11 cellular contexts compared by ENCODE assay signal in genomic region chr15:99421172-99421656, GRCh38.
DNase-seq lines count a peak whose midpoint lies in the region; ATAC-seq and TF ChIP-seq lines count a peak whose summit lies in the region.
"Had no signal": no experiment of that assay in that cellular context is flagged by ENCODE, and none has a peak within 500 bp of the region (broad histone marks: within the 10 kb centered on the region; RNA-seq: fewer than 3 reads in every experiment).

No MANE protein-coding gene starts in this region.

- H3K4me1 ChIP-seq in transverse colon: peaks cover 0 to 25% (median 10%) of the 10 kb centered on the region in 4 donors
- H3K4me1 ChIP-seq: breast epithelium had no signal

- TF ChIP-seq CTCF in transverse colon (IDR thresholded peaks at IDR 0.05): no peak

- H3K27me3 Mint-ChIP-seq in activated CD8-positive, alpha-beta T cell treated with anti-CD3 and anti-CD28 coated beads, Interleukin-2, amount 10 ng/mL, durations not matched to agents 7 days and 5 days (ENCODE audit: low read depth): peaks cover 5% of the 10 kb centered on the region

- no peak overlapping the region for H3K27ac ChIP-seq in transverse colon
- H3K27ac ChIP-seq: breast epithelium, vagina had no signal

- peaks cover 6% of the 10 kb centered on the region for H3K36me3 Mint-ChIP-seq in activated CD8-positive, alpha-beta T cell treated with anti-CD3 and anti-CD28 coated beads, Interleukin-2, amount 10 ng/mL, durations not matched to agents 7 days and 5 days (ENCODE audit: low read depth)

- peaks cover 50% of the 10 kb centered on the region for H3K4me1 Mint-ChIP-seq in activated CD8-positive, alpha-beta T cell treated with anti-CD3 and anti-CD28 coated beads, Interleukin-2, amount 10 ng/mL, durations not matched to agents 7 days and 5 days (ENCODE audit: low read depth)

- no peaks in the 10 kb centered on the region for H3K9me3 Mint-ChIP-seq in activated CD8-positive, alpha-beta T cell treated with anti-CD3 and anti-CD28 coated beads, Interleukin-2, amount 10 ng/mL, durations not matched to agents 7 days and 5 days (ENCODE audit: insufficient read depth)

- DNase-seq in NCI-H82 (lab: John Stamatoyannopoulos, UW) (peak; percentile 41), NCI-H82 treated with DMSO at 0.1 percent for 48 hours (lab: John Stamatoyannopoulos, UW; ENCODE audit: unreplicated experiment) (no peak), fibroblast of peridontal ligament (ENCODE audit: extremely low read depth) (peak; percentile 23), transverse colon (no peak), NCI-H524 (lab: John Stamatoyannopoulos, UW) (no peak)
- peak; percentile 65 for DNase-seq in activated CD8-positive, alpha-beta T cell treated with anti-CD3 and anti-CD28 coated beads, Interleukin-2, amount 10 ng/mL, durations not matched to agents 7 days and 5 days
- DNase-seq in stimulated activated CD8-positive, alpha-beta memory T cell treated with anti-CD3 and anti-CD28 coated beads, Interleukin-2, amount 100 ng/mL, for 1 hour (ENCODE audit: low read depth in 2 of 2): peak; percentile 20 to 22
- DNase-seq: glutamatergic neuron had no signal

- H3K4me3 ChIP-seq in transverse colon: no peak overlapping the region
- H3K4me3 ChIP-seq: breast epithelium, vagina had no signal

- intact Hi-C loops in transverse colon (cut with DNase I; ENCODE audit: low total_unique reads): no loop called here

- peak; percentile 44 for ATAC-seq in activated CD8-positive, alpha-beta T cell treated with anti-CD3 and anti-CD28 coated beads, Interleukin-2, amount 10 ng/mL, durations not matched to agents 7 days and 5 days
- no peak for ATAC-seq in HG03442 (IDR thresholded peaks at IDR 0.05; ENCODE audit: unreplicated experiment)

- no peak for TF ChIP-seq POLR2A in transverse colon (IDR thresholded peaks at IDR 0.05)

- peak overlapping the region; percentile 71 for H3K27ac Mint-ChIP-seq in activated CD8-positive, alpha-beta T cell treated with anti-CD3 and anti-CD28 coated beads, Interleukin-2, amount 10 ng/mL, durations not matched to agents 7 days and 5 days

- whole genome bisulfite sequencing in transverse colon (ENCODE audit: low coverage in 1 of 2), 2 donors: 5% methylated on average over 6 of the region's 6 CpGs; no CpG with 5 or more reads in 1 of the 2 donors

- no peaks in the 10 kb centered on the region for H3K36me3 ChIP-seq in transverse colon
- H3K36me3 ChIP-seq: breast epithelium, vagina had no signal

- no peak for TF ChIP-seq EP300 in transverse colon (IDR thresholded peaks at IDR 0.05; ENCODE audit: low read depth)

- in situ Hi-C loops in transverse colon (cut with MboI; ENCODE audit: low pct_ligation_motif_present in 1 of 4, low pct_unique_long_range_greater_than_20kb in 1 of 4, low sequenced_read_pairs in 3 of 4): loop anchor here in 1 of 4 donors (25.0 kb wide), 1 partner anchor 291 kb away; no protein-coding TSS in a partner anchor

- CTCF ChIA-PET in activated CD8-positive, alpha-beta T cell treated with anti-CD3 and anti-CD28 coated beads, Interleukin-2, amount 10 ng/mL, durations not matched to agents 7 days and 5 days (lab: Charles Lee): interaction anchor here (0.8 kb wide), 1 partner anchor 283 kb away, joined by 3 read pairs; no protein-coding TSS in a partner anchor

- H3K27me3 ChIP-seq in transverse colon: no peaks in the 10 kb centered on the region
- H3K27me3 ChIP-seq: breast epithelium, vagina had no signal

- H3K9me3 ChIP-seq in transverse colon: no peaks in the 10 kb centered on the region
- H3K9me3 ChIP-seq: breast epithelium, vagina had no signal

- peak overlapping the region; percentile 9 for H3K4me3 Mint-ChIP-seq in activated CD8-positive, alpha-beta T cell treated with anti-CD3 and anti-CD28 coated beads, Interleukin-2, amount 10 ng/mL, durations not matched to agents 7 days and 5 days

- POLR2A ChIA-PET in activated CD8-positive, alpha-beta T cell treated with anti-CD3 and anti-CD28 coated beads, Interleukin-2, amount 10 ng/mL, durations not matched to agents 7 days and 5 days (lab: Charles Lee): interaction anchor here (1.3 kb wide), 1 partner anchor 9 kb away, joined by 4 read pairs; no protein-coding TSS in a partner anchor

Comparison
In these comparisons a context has a peak if more than half of its experiments do, and no peak if none do; other contexts are left out.
1. DNase-seq: peak in NCI-H82 (single experiment), activated CD8-positive, alpha-beta T cell treated with anti-CD3 and anti-CD28 coated beads, Interleukin-2, amount 10 ng/mL, durations not matched to agents 7 days and 5 days (single experiment), fibroblast of peridontal ligament (single experiment) and stimulated activated CD8-positive, alpha-beta memory T cell treated with anti-CD3 and anti-CD28 coated beads, Interleukin-2, amount 100 ng/mL, for 1 hour (2 of 2); none in NCI-H82 treated with DMSO at 0.1 percent for 48 hours (single experiment), transverse colon (single experiment) and NCI-H524 (0 of 2).